Comparison of ENCODE assay signal across 1 cellular context in the genomic region with DNA sequence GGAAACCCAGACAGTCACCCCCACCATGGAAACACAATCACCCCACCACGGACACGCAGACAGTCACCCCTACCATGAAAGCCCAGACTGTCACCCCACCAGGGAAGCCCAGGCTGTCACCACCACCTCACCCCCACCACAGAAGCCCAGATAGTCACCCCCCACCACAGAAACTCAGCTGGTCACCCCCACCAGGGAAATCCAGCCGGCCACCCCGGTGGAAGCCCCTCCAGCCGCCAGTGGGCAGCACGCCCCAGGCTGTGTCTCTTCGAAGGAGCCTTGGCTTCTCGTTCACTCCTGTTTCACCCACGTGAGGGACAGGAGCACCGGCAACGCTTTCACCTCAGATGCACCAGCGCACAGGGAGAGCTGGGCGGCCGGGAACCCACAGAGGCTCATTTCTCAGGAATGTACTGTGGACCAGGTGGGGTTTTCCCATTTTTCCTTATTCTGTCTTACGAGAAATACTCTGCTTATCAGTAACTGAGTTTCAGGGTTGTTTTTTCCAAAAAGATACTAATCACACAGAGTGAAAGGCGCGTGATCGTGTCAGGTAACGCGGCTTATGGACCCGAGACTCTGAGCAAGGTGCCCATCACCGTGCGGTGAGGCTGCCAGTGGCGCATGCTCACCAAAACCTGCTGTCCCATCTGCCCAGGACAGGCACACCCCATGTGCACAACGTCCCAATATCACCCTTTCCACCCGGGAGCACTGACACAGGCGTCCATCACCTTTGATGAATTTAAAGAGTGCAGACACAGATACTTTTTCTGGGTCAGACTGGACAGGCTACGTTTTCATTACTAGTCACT.
TF ChIP-seq lines count a peak whose summit lies in the region.

No MANE protein-coding gene starts in this region.

TF ChIP-seq in H1, 55 proteins besides CTCF, POLR2A, EP300 and RAD21:
- TF ChIP-seq EZH2 (IDR thresholded peaks at IDR 0.05; ENCODE audit: low read depth, low read length, severe bottlenecking) (no peak), HDAC6 (IDR thresholded peaks at IDR 0.05; ENCODE audit: low read depth, low read length) (no peak), TAF7 (optimal IDR thresholded peaks at IDR 0.05; ENCODE audit: borderline replicate concordance, low read depth, low read length) (no peak), RXRA (IDR thresholded peaks at IDR 0.05; ENCODE audit: insufficient read depth, low read depth, low read length) (no peak), KDM1A (IDR thresholded peaks at IDR 0.05; ENCODE audit: borderline replicate concordance, low read length) (no peak), NRF1 (IDR thresholded peaks at IDR 0.05; ENCODE audit: low read depth, low read length) (no peak), CHD2 (IDR thresholded peaks at IDR 0.05; ENCODE audit: low read length) (no peak), SIX5 (IDR thresholded peaks at IDR 0.05; ENCODE audit: low read depth, low read length) (no peak), PHF8 (conservative IDR thresholded peaks at IDR 0.05; ENCODE audit: low read depth, low read length) (no peak)
